Comparison of ENCODE assay signal across 8 cellular contexts in genomic region chr20:5119143-5119434, GRCh38. TPM values are rescaled to one million over a fixed set of nuclear protein-coding genes. Genes with fewer than 3 reads are reported as not detected.
DNase-seq lines count a peak whose midpoint lies in the region; ATAC-seq and TF ChIP-seq lines count a peak whose summit lies in the region.

No MANE protein-coding gene starts in this region.

- peak overlapping the region; percentile 90 to 92 for H3K27ac Mint-ChIP-seq in natural killer cell treated with Interleukin-12 subunit alpha and Interleukin-12 subunit beta and Interleukin-15 and Interleukin-18, amount 100 ng/mL, for 72 hours

- intact Hi-C loops in dorsolateral prefrontal cortex (cut with DNase I): no loop called here

- peaks cover 28 to 44% of the 10 kb centered on the region in 2 donors for H3K4me1 Mint-ChIP-seq in natural killer cell treated with Interleukin-12 subunit alpha and Interleukin-12 subunit beta and Interleukin-15 and Interleukin-18, amount 100 ng/mL, for 72 hours (ENCODE audit: low read depth in 2 of 2)

- H3K4me1 ChIP-seq in BE2C: peaks cover 3% of the 10 kb centered on the region; the same call in 1 of the 2 replicates

- H3K27me3 ChIP-seq in BE2C: no peaks in the 10 kb centered on the region
- no peaks in the 10 kb centered on the region for H3K27me3 ChIP-seq in dorsolateral prefrontal cortex

- no peak for TF ChIP-seq CTCF in BE2C (IDR thresholded peaks at IDR 0.05; ENCODE audit: low read depth, low read length)
- no peak for TF ChIP-seq CTCF in LNCaP clone FGC (IDR thresholded peaks at IDR 0.05; ENCODE audit: control insufficient read depth, extremely low read depth, insufficient read depth)
- peak in 1 of 56 donors; percentile 1 for TF ChIP-seq CTCF in dorsolateral prefrontal cortex (IDR thresholded peaks at IDR 0.05 in 54 of 56, conservative IDR thresholded peaks at IDR 0.05 in 2 of 56; ENCODE audit: low read depth in 1 of 56, partially characterized antibody in 56 of 56)

- H3K27ac ChIP-seq in dorsolateral prefrontal cortex: peak overlapping the region in 37 of 59 donors; percentile 59 to 94 (median 88)

- DNase-seq in BE2C: no peak
- no peak for DNase-seq in LNCaP clone FGC (ENCODE audit: low read depth)
- DNase-seq in dorsolateral prefrontal cortex: no peak
- no peak for DNase-seq in natural killer cell treated with Interleukin-12 subunit alpha and Interleukin-12 subunit beta and Interleukin-15 and Interleukin-18, amount 100 ng/mL, for 72 hours (ENCODE audit: low spot score)

- no peak for ATAC-seq in natural killer cell treated with Interleukin-12 subunit alpha and Interleukin-12 subunit beta and Interleukin-15 and Interleukin-18, amount 100 ng/mL, for 72 hours
- ATAC-seq in GM19397 (IDR thresholded peaks at IDR 0.05; ENCODE audit: unreplicated experiment) (no peak), GM18861 (IDR thresholded peaks at IDR 0.05; ENCODE audit: unreplicated experiment) (no peak), HG02970 (IDR thresholded peaks at IDR 0.05; ENCODE audit: low FRiP score, unreplicated experiment) (no peak)
- ATAC-seq in activated CD4-positive, CD25-positive, alpha-beta regulatory T cell treated with anti-CD3 and anti-CD28 coated beads, Interleukin-2, amount 50 U/mL, for 24 hours: no peak

- peaks cover 28% of the 10 kb centered on the region for H3K36me3 Mint-ChIP-seq in natural killer cell treated with Interleukin-12 subunit alpha and Interleukin-12 subunit beta and Interleukin-15 and Interleukin-18, amount 100 ng/mL, for 72 hours

- H3K9me3 ChIP-seq in BE2C: no peaks in the 10 kb centered on the region

- no peaks in the 10 kb centered on the region for H3K9me3 Mint-ChIP-seq in natural killer cell treated with Interleukin-12 subunit alpha and Interleukin-12 subunit beta and Interleukin-15 and Interleukin-18, amount 100 ng/mL, for 72 hours

- peak overlapping the region; percentile 93 for H3K4me3 ChIP-seq in BE2C (ENCODE audit: low read depth, low read length)
- peak overlapping the region; percentile 98 for H3K4me3 ChIP-seq in LNCaP clone FGC (ENCODE audit: low read depth, low read length)
- H3K4me3 ChIP-seq in dorsolateral prefrontal cortex: peak overlapping the region; percentile 68 to 99 (median 91)

- H3K4me3 Mint-ChIP-seq in natural killer cell treated with Interleukin-12 subunit alpha and Interleukin-12 subunit beta and Interleukin-15 and Interleukin-18, amount 100 ng/mL, for 72 hours: peak overlapping the region; percentile 91

- H3K36me3 ChIP-seq in BE2C: peaks cover 50% of the 10 kb centered on the region

- H3K27me3 Mint-ChIP-seq in natural killer cell treated with Interleukin-12 subunit alpha and Interleukin-12 subunit beta and Interleukin-15 and Interleukin-18, amount 100 ng/mL, for 72 hours: no peaks in the 10 kb centered on the region

RNA-seq across cellular contexts. Expression of gene PCNA, which starts 0.7 kb away (rescaled TPM):
- polyA plus RNA-seq in BE2C (2012; ENCODE audit: insufficient read depth, insufficient read length, low read depth): 74.6 TPM
- total RNA-seq in dorsolateral prefrontal cortex: 10 to 100 TPM; 16.5 to 38.8 (median 26.1) TPM
- total RNA-seq in natural killer cell treated with Interleukin-12 subunit alpha and Interleukin-12 subunit beta and Interleukin-15 and Interleukin-18, amount 100 ng/mL, for 72 hours: 100 to 1,000 TPM; 288 to 377 TPM

RNA-seq across cellular contexts. Expression of gene TMEM230, which starts 6.2 kb away (rescaled TPM):
- polyA plus RNA-seq in BE2C (2012; ENCODE audit: insufficient read depth, insufficient read length, low read depth): 112 TPM
- total RNA-seq in dorsolateral prefrontal cortex: 100 to 1,000 TPM in 4 of 120 experiments, 10 to 100 TPM in 116; 56.1 to 113 (median 78.5) TPM
- 10 to 100 TPM; 68.3 to 78.1 TPM for total RNA-seq in natural killer cell treated with Interleukin-12 subunit alpha and Interleukin-12 subunit beta and Interleukin-15 and Interleukin-18, amount 100 ng/mL, for 72 hours

RNA-seq across cellular contexts. Expression of gene CDS2, which starts 7.7 kb away (rescaled TPM):
- polyA plus RNA-seq in BE2C (2012; ENCODE audit: insufficient read depth, insufficient read length, low read depth): 15.7 TPM
- 100 to 1,000 TPM; 103 to 195 (median 145) TPM for total RNA-seq in dorsolateral prefrontal cortex
- 10 to 100 TPM; 48.7 to 52.0 TPM for total RNA-seq in natural killer cell treated with Interleukin-12 subunit alpha and Interleukin-12 subunit beta and Interleukin-15 and Interleukin-18, amount 100 ng/mL, for 72 hours

Comparison
In these comparisons a context has a peak if more than half of its experiments do, and no peak if none do; other contexts are left out.
1. RNA of gene PCNA, which starts 0.7 kb away (total RNA-seq): 288 to 377 TPM in natural killer cell treated with Interleukin-12 subunit alpha and Interleukin-12 subunit beta and Interleukin-15 and Interleukin-18, amount 100 ng/mL, for 72 hours; 16.5 to 38.8 TPM in dorsolateral prefrontal cortex; every median in the first group is over 4 times any median in the second.
2. Peak in every context shown above with its lines, with median percentiles within 50 percentile points of each other: H3K4me3 ChIP-seq.